In genomic region chr22:33758125-33758483, GRCh38 we compare ENCODE assay signal across 18 cellular contexts.
DNase-seq lines count a peak whose midpoint lies in the region; ATAC-seq and TF ChIP-seq lines count a peak whose summit lies in the region.
"Had no signal": no experiment of that assay in that cellular context is flagged by ENCODE, and none has a peak within 500 bp of the region (broad histone marks: within the 10 kb centered on the region; RNA-seq: fewer than 3 reads in every experiment).

No MANE protein-coding gene starts in this region.

- H3K9me3 ChIP-seq in iPS-20b (ENCODE audit: insufficient read depth, low read depth, low read length) (no peaks in the 10 kb centered on the region), psoas muscle (no peaks in the 10 kb centered on the region)
- H3K9me3 ChIP-seq: SJSA1 had no signal

- H3K4me3 ChIP-seq in iPS-20b (ENCODE audit: low read length) (peak overlapping the region; percentile 25; the same call in 1 of the 2 replicates), psoas muscle (no peak overlapping the region)
- H3K4me3 ChIP-seq: K562, SJSA1 had no signal

- 82 to 87% (median 82%) methylated on average over 4 of the region's 4 CpGs for WGBS in psoas muscle, 3 donors

- ATAC-seq in Right ventricle myocardium inferior (peak; percentile 26), psoas muscle (peak in 2 of 4 donors; percentile 3 to 15), GM18511 (IDR thresholded peaks at IDR 0.05; ENCODE audit: unreplicated experiment) (no peak)
- ATAC-seq: K562 had no signal

- H3K36me3 ChIP-seq in iPS-20b (ENCODE audit: insufficient read depth, low read depth, low read length) (peaks cover 18% of the 10 kb centered on the region), psoas muscle (ENCODE audit: insufficient read depth in 1 of 2, low read depth in 1 of 2) (peaks cover 0 to 8% of the 10 kb centered on the region in 2 donors)

- H3K27me3 ChIP-seq in iPS-20b (ENCODE audit: insufficient read depth, low read length): no peaks in the 10 kb centered on the region
- H3K27me3 ChIP-seq in psoas muscle (ENCODE audit: insufficient read depth in 3 of 3, low read length in 2 of 3): no peaks in the 10 kb centered on the region
- H3K27me3 ChIP-seq: SJSA1 had no signal

- H3K27ac ChIP-seq in iPS-20b (ENCODE audit: low read length) (no peak overlapping the region), psoas muscle (peak overlapping the region; percentile 15)
- H3K27ac ChIP-seq: SJSA1 had no signal

- no peak for TF ChIP-seq CTCF in psoas muscle (IDR thresholded peaks at IDR 0.05)

- intact Hi-C loops in Right ventricle myocardium inferior (cut with DNase I): no loop called here
- intact Hi-C loops in cardiac septum (cut with DNase I): loop anchor here (10.0 kb wide), 1 partner anchor 347 kb away; no protein-coding TSS in a partner anchor
- intact Hi-C loops in psoas muscle (cut with DNase I): loop anchor here in 1 of 2 donors (5.0 kb wide), 1 partner anchor 164 kb away; the partner anchor contains the start of gene LARGE1

- no peak overlapping the region for H3K9ac ChIP-seq in iPS-20b (ENCODE audit: low read depth, low read length)

- DNase-seq in Right ventricle myocardium inferior (ENCODE audit: missing footprints): no peak
- no peak for DNase-seq in cardiac septum (ENCODE audit: low spot score)
- peak; percentile 37 for DNase-seq in NCI-H345 (lab: John Stamatoyannopoulos, UW)
- DNase-seq in psoas muscle: no peak
- no peak for DNase-seq in NCI-H1694 treated with DMSO at 0.1 percent for 48 hours (lab: John Stamatoyannopoulos, UW)
- no peak for DNase-seq in NCI-H1436 (lab: John Stamatoyannopoulos, UW)
- DNase-seq: 8988T; CD4-positive, alpha-beta memory T cell; HCEC 1CT; NCI-H2081; NCI-H446 treated with DMSO at 0.1 percent for 48 hours; NCI-H748 treated with DMSO at 0.1 percent for 48 hours; OCI-M1; RPMI8226 had no signal

- H3K4me1 ChIP-seq in iPS-20b (ENCODE audit: insufficient read depth, low read length) (peaks cover 28% of the 10 kb centered on the region), psoas muscle (peaks cover 17% of the 10 kb centered on the region)
- H3K4me1 ChIP-seq: SJSA1 had no signal
